14 cellular contexts compared by ENCODE assay signal in the genomic region with DNA sequence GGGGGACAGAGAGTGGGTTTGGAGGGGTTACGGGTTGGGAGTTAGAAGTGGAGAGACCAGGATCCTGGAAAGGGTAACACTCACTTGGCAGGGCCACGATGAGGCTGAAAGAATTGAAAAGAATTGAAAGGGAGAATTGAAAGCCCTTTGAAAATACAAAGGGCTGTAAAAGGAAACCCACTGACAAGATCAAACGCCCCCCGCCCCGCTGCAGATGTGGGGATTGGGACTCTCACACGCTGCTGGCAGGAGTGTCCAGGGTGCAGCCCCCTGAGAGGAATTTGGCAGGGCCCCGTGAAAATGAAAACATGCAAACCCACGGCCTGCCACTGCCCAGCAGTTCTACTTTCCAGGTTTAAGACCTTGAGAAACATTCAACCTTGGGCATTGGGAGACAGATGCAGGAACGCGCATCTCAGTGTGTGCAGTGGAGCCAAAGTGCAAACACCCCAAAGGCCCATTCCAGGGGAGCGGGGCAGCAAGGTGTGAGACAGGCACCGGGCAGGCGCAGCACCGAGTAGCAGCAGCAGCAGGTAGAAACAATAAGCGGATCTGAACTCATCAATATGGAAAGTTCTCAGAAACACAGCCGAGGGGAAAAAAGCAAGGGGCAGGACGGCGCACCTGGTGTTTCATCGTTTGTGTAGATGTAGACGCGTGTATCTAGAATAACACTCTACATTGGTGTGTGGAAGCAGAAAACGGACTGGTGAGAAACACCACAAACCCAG. TPM values are rescaled to one million over a fixed set of nuclear protein-coding genes. Genes with fewer than 3 reads are reported as not detected.
DNase-seq lines count a peak whose midpoint lies in the region; ATAC-seq and TF ChIP-seq lines count a peak whose summit lies in the region.
"Had no signal": no experiment of that assay in that cellular context is flagged by ENCODE, and none has a peak within 500 bp of the region (broad histone marks: within the 10 kb centered on the region; RNA-seq: fewer than 3 reads in every experiment).

No MANE protein-coding gene starts in this region.

- H3K4me3 Mint-ChIP-seq in activated CD4-positive, alpha-beta T cell treated with anti-CD3 and anti-CD28 coated beads, Interleukin-2, amount 10 ng/mL, durations not matched to agents 24 days and 14 days = peak overlapping the region; percentile 78
- H3K4me3 Mint-ChIP-seq in central memory CD8-positive, alpha-beta T cell = peak overlapping the region; percentile 66

- H3F3A ChIP-seq in Loucy (ENCODE audit: low read depth) = no peaks in the 10 kb centered on the region

- H4K20me1 ChIP-seq in Loucy (ENCODE audit: insufficient read depth, low read length, poor library complexity, severe bottlenecking) = no peaks in the 10 kb centered on the region

- no peaks in the 10 kb centered on the region for H3K79me2 ChIP-seq in Loucy (ENCODE audit: insufficient read depth, low read length)

- H3K36me3 Mint-ChIP-seq in activated CD4-positive, alpha-beta T cell treated with anti-CD3 and anti-CD28 coated beads, Interleukin-2, amount 10 ng/mL, durations not matched to agents 24 days and 14 days (ENCODE audit: low read depth) = no peaks in the 10 kb centered on the region
- H3K36me3 Mint-ChIP-seq in central memory CD8-positive, alpha-beta T cell (ENCODE audit: insufficient read depth) = peaks cover 10% of the 10 kb centered on the region

- H3K9me3 ChIP-seq in Loucy (ENCODE audit: insufficient read depth, low read depth, low read length) = no peaks in the 10 kb centered on the region
- H3K9me3 ChIP-seq in neutrophil = no peaks in the 10 kb centered on the region

- H3K36me3 ChIP-seq in Loucy (ENCODE audit: insufficient read depth, low read length) (no peaks in the 10 kb centered on the region), neutrophil (no peaks in the 10 kb centered on the region)

- ATAC-seq in central memory CD8-positive, alpha-beta T cell (replicated peaks; ENCODE audit: extremely low read depth, poor library complexity, severe bottlenecking) = no peak

- H3K9me3 Mint-ChIP-seq in activated CD4-positive, alpha-beta T cell treated with anti-CD3 and anti-CD28 coated beads, Interleukin-2, amount 10 ng/mL, durations not matched to agents 24 days and 14 days = no peaks in the 10 kb centered on the region
- H3K9me3 Mint-ChIP-seq in central memory CD8-positive, alpha-beta T cell = no peaks in the 10 kb centered on the region

- peak overlapping the region; percentile 94 for H3K27ac Mint-ChIP-seq in activated CD4-positive, alpha-beta T cell treated with anti-CD3 and anti-CD28 coated beads, Interleukin-2, amount 10 ng/mL, durations not matched to agents 24 days and 14 days
- H3K27ac Mint-ChIP-seq in central memory CD8-positive, alpha-beta T cell (ENCODE audit: low read depth) = peak overlapping the region; percentile 90

- peak overlapping the region; percentile 36 for H3K4me2 ChIP-seq in Loucy (ENCODE audit: low read depth, low read length, poor library complexity, severe bottlenecking)

- peak overlapping the region; percentile 97 for H3K27ac ChIP-seq in neutrophil

- H3K4me1 Mint-ChIP-seq in activated CD4-positive, alpha-beta T cell treated with anti-CD3 and anti-CD28 coated beads, Interleukin-2, amount 10 ng/mL, durations not matched to agents 24 days and 14 days = peaks cover 75% of the 10 kb centered on the region
- H3K4me1 Mint-ChIP-seq in central memory CD8-positive, alpha-beta T cell = peaks cover 81% of the 10 kb centered on the region

- H3K27me3 ChIP-seq in Loucy (ENCODE audit: insufficient read depth, low read length, poor library complexity, severe bottlenecking) (no peaks in the 10 kb centered on the region), neutrophil (no peaks in the 10 kb centered on the region)

- no peaks in the 10 kb centered on the region for H3K27me3 Mint-ChIP-seq in activated CD4-positive, alpha-beta T cell treated with anti-CD3 and anti-CD28 coated beads, Interleukin-2, amount 10 ng/mL, durations not matched to agents 24 days and 14 days
- H3K27me3 Mint-ChIP-seq in central memory CD8-positive, alpha-beta T cell = no peaks in the 10 kb centered on the region

- H3K9ac ChIP-seq in Loucy (ENCODE audit: low read depth, low read length, poor library complexity, severe bottlenecking) = peak overlapping the region; percentile 26

- TF ChIP-seq CTCF in Loucy (conservative IDR thresholded peaks at IDR 0.05; ENCODE audit: low read length) = no peak
- no peak for TF ChIP-seq CTCF in neutrophil (IDR thresholded peaks at IDR 0.05)

- peak overlapping the region; percentile 9; the same call in 1 of the 2 replicates for H2AFZ ChIP-seq in Loucy (ENCODE audit: low read length)

- no peaks in the 10 kb centered on the region for H3K9me2 ChIP-seq in Loucy (replicated peaks; ENCODE audit: low read depth, low read length)

- H3K4me3 ChIP-seq in Loucy (ENCODE audit: low read length, poor library complexity, severe bottlenecking) (no peak overlapping the region), neutrophil (ENCODE audit: low read depth in 1 of 2, low read length in 1 of 2) (peak overlapping the region in 1 of 2 experiments; percentile 44)

- no peak for DNase-seq in activated CD4-positive, alpha-beta T cell treated with anti-CD3 and anti-CD28 coated beads, Interleukin-2, amount 10 ng/mL, durations not matched to agents 24 days and 14 days
- DNase-seq in activated CD4-positive, alpha-beta T cell treated with anti-CD3 and anti-CD28 coated beads for 1 hour = no peak
- no peak for DNase-seq in central memory CD8-positive, alpha-beta T cell (ENCODE audit: low spot score in 2 of 2)
- no peak for DNase-seq in ecto neural progenitor cell (ENCODE audit: low spot score)
- no peak for DNase-seq in cerebellum (ENCODE audit: low spot score)
- no peak for DNase-seq in DMS 273 (lab: John Stamatoyannopoulos, UW; ENCODE audit: unreplicated experiment)
- DNase-seq: aorta; NCI-H1048; NCI-H526; stimulated activated CD4-positive, alpha-beta T cell treated with anti-CD3 and anti-CD28 coated beads, Interleukin-2, amount 100 ng/mL, for 48 hours; substantia nigra had no signal

- H3K4me1 ChIP-seq in Loucy (ENCODE audit: insufficient read depth, low read length, poor library complexity, severe bottlenecking) = peaks cover 60% of the 10 kb centered on the region
- H3K4me1 ChIP-seq in neutrophil (ENCODE audit: control insufficient read depth in 1 of 2, insufficient read depth in 1 of 2, low read depth in 1 of 2, low read length in 1 of 2) = peaks cover 97% of the 10 kb centered on the region in 2 experiments

- intact Hi-C loops in activated CD4-positive, alpha-beta T cell treated with anti-CD3 and anti-CD28 coated beads, Interleukin-2, amount 10 ng/mL, durations not matched to agents 24 days and 14 days (cut with micrococcal nuclease) = loop anchor here (1.0 to 5.0 kb wide), 2 partner anchors 8 to 91 kb away; no protein-coding TSS in a partner anchor

RNA-seq across cellular contexts. Expression of gene TNFRSF1B, which starts 8.3 kb away (rescaled TPM):
- total RNA-seq in activated CD4-positive, alpha-beta T cell treated with anti-CD3 and anti-CD28 coated beads, Interleukin-2, amount 10 ng/mL, durations not matched to agents 24 days and 14 days = 145 TPM in 2 replicates
- total RNA-seq in cerebellum = 3.7 TPM
- total RNA-seq: A673 had no signal

Comparison
In these comparisons a context has a peak if more than half of its experiments do, and no peak if none do; other contexts are left out.
1. RNA of gene TNFRSF1B, which starts 8.3 kb away (total RNA-seq): 145 TPM in activated CD4-positive, alpha-beta T cell treated with anti-CD3 and anti-CD28 coated beads, Interleukin-2, amount 10 ng/mL, durations not matched to agents 24 days and 14 days; 3.7 TPM in cerebellum (single experiment); every median in the first group is over 10 times any median in the second.